16 cellular contexts compared by ENCODE assay signal in genomic region chr16:74771656-74772315, GRCh38. TPM values are rescaled to one million over a fixed set of nuclear protein-coding genes. Genes with fewer than 3 reads are reported as not detected.
DNase-seq lines count a peak whose midpoint lies in the region; ATAC-seq, FAIRE-seq and TF ChIP-seq lines count a peak whose summit lies in the region.
"Had no signal": no experiment of that assay in that cellular context is flagged by ENCODE, and none has a peak within 500 bp of the region (broad histone marks: within the 10 kb centered on the region; RNA-seq: fewer than 3 reads in every experiment).

No MANE protein-coding gene starts in this region.

- CTCF ChIA-PET in HepG2 (lab: Yijun Ruan, JAX; ENCODE audit: low intra/inter-chr PET ratio, low total read pairs) = no interaction called here

- peaks cover 6% of the 10 kb centered on the region; the same call in 1 of the 2 replicates for H3F3A ChIP-seq in GM23338 (replicated peaks; ENCODE audit: low read depth)

- peaks cover 24% of the 10 kb centered on the region for H3K4me1 ChIP-seq in HepG2 (ENCODE audit: insufficient read depth, low read length)
- peaks cover 10% of the 10 kb centered on the region for H3K4me1 ChIP-seq in effector memory CD4-positive, alpha-beta T cell (ENCODE audit: control insufficient read depth, insufficient read depth, low read length, poor library complexity, severe bottlenecking)
- peaks cover 9% of the 10 kb centered on the region for H3K4me1 ChIP-seq in GM23338 (ENCODE audit: insufficient read depth)

- WGBS in HepG2 (ENCODE audit: low lambda C conversion rate) = 18% methylated on average over 11 of the region's 11 CpGs

- no peaks in the 10 kb centered on the region for H3K9me3 Mint-ChIP-seq in GM23338
- H3K9me3 Mint-ChIP-seq: activated naive CD8-positive, alpha-beta T cell treated with anti-CD3 and anti-CD28 coated beads for 36 hours; natural killer cell had no signal

- H3K4me1 Mint-ChIP-seq in GM23338 = peaks cover 6% of the 10 kb centered on the region; the same call in 2 of the 3 replicates

- H4K20me1 ChIP-seq in HepG2 (ENCODE audit: insufficient read depth, low read length) (no peaks in the 10 kb centered on the region), GM23338 (replicated peaks; ENCODE audit: insufficient read depth) (no peaks in the 10 kb centered on the region; the same call in 1 of the 2 replicates)

- no peak overlapping the region for H2AFZ ChIP-seq in HepG2 (ENCODE audit: low read length)
- no peak overlapping the region for H2AFZ ChIP-seq in GM23338

- no peak overlapping the region for H3K4me2 ChIP-seq in HepG2 (ENCODE audit: low read depth, low read length)
- no peak overlapping the region for H3K4me2 ChIP-seq in GM23338

- POLR2A ChIA-PET in HepG2 (lab: Yijun Ruan, JAX) = no interaction called here

- no peak for TF ChIP-seq RAD21 in HepG2 (CRISPR knock-in tag; IDR thresholded peaks at IDR 0.05)

- H3K4me3 ChIP-seq in HepG2 (replicated peaks in 1 of 3; ENCODE audit: insufficient read depth in 1 of 3, low read depth in 2 of 3, low read length in 3 of 3) (no peak overlapping the region), GM23338 (no peak overlapping the region)
- H3K4me3 ChIP-seq in effector memory CD4-positive, alpha-beta T cell (ENCODE audit: insufficient read depth, low read depth, low read length, poor library complexity, severe bottlenecking) = no peak overlapping the region

- peaks cover 3 to 75% of the 10 kb centered on the region in 2 experiments; a peak in 4 of 5 replicates for H3K27me3 ChIP-seq in HepG2 (ENCODE audit: control insufficient read depth in 1 of 2, insufficient read depth in 2 of 2, low read length in 2 of 2)
- peaks cover 16% of the 10 kb centered on the region for H3K27me3 ChIP-seq in effector memory CD4-positive, alpha-beta T cell (replicated peaks; ENCODE audit: control insufficient read depth, insufficient read depth, low read length, poor library complexity, severe bottlenecking)
- peaks cover 17% of the 10 kb centered on the region for H3K27me3 ChIP-seq in GM23338 (ENCODE audit: insufficient read depth)

- H3K27ac Mint-ChIP-seq in GM23338 = no peak overlapping the region
- H3K27ac Mint-ChIP-seq: activated CD4-positive, alpha-beta T cell treated with anti-CD3 and anti-CD28 coated beads for 36 hours; activated naive CD8-positive, alpha-beta T cell treated with anti-CD3 and anti-CD28 coated beads for 36 hours; natural killer cell had no signal

- H3K36me3 ChIP-seq in HepG2 (replicated peaks in 1 of 2; ENCODE audit: control insufficient read depth in 1 of 2, insufficient read depth in 2 of 2, low read length in 2 of 2) = no peaks in the 10 kb centered on the region
- H3K36me3 ChIP-seq in effector memory CD4-positive, alpha-beta T cell (ENCODE audit: control insufficient read depth, insufficient read depth, low read length) = no peaks in the 10 kb centered on the region
- H3K36me3 ChIP-seq in GM23338 (ENCODE audit: insufficient read depth) = 0 out of 2 replicates have a peak, but pooled peaks cover 3% of the 10 kb centered on the region

- in situ Hi-C loops in HepG2 (cut with HindIII; ENCODE audit: extremely low pct_ligation_motif_present, low pct_unique_long_range_greater_than_20kb) = no loop called here

- no peak overlapping the region for H3K4me3 Mint-ChIP-seq in GM23338
- H3K4me3 Mint-ChIP-seq: activated CD4-positive, alpha-beta T cell treated with anti-CD3 and anti-CD28 coated beads for 36 hours; activated naive CD8-positive, alpha-beta T cell treated with anti-CD3 and anti-CD28 coated beads for 36 hours; natural killer cell had no signal

- TF ChIP-seq EP300 in HepG2 (IDR thresholded peaks at IDR 0.05; ENCODE audit: low read depth in 2 of 2, low read length in 2 of 2) (no peak), HepG2 (CRISPR knock-in tag; IDR thresholded peaks at IDR 0.05; ENCODE audit: borderline replicate concordance) (no peak)

- no peak for TF ChIP-seq POLR2A in HepG2 (IDR thresholded peaks at IDR 0.05; ENCODE audit: insufficient read depth in 1 of 2, low read depth in 2 of 2, low read length in 2 of 2)

- no peaks in the 10 kb centered on the region for H3K9me3 ChIP-seq in HepG2 (ENCODE audit: low read length)
- H3K9me3 ChIP-seq in effector memory CD4-positive, alpha-beta T cell (ENCODE audit: control insufficient read depth, low read length) = no peaks in the 10 kb centered on the region

- no peaks in the 10 kb centered on the region for H3K36me3 Mint-ChIP-seq in GM23338 (ENCODE audit: low read depth)
- H3K36me3 Mint-ChIP-seq: activated naive CD8-positive, alpha-beta T cell treated with anti-CD3 and anti-CD28 coated beads for 36 hours; natural killer cell had no signal

- no peak overlapping the region for H3K9ac ChIP-seq in HepG2 (ENCODE audit: insufficient read depth, low read depth, low read length)

- no peak for FAIRE-seq in HepG2 (lab: Jason Lieb, UNC)

- DNase-seq in mesenteric fat pad (ENCODE audit: low spot score) = peak; percentile 72
- no peak for DNase-seq in HepG2 (ENCODE audit: low spot score)
- DNase-seq in effector memory CD4-positive, alpha-beta T cell = no peak
- no peak for DNase-seq in GM23338 (ENCODE audit: low spot score)
- no peak for DNase-seq in NCI-H774 (lab: John Stamatoyannopoulos, UW)
- DNase-seq: activated CD4-positive, alpha-beta T cell treated with anti-CD3 and anti-CD28 coated beads for 36 hours; activated naive CD8-positive, alpha-beta T cell treated with anti-CD3 and anti-CD28 coated beads for 36 hours; natural killer cell; NCI-H1105; stimulated activated CD4-positive, alpha-beta T cell treated with anti-CD3 and anti-CD28 coated beads, Interleukin-15, amount 100 ng/mL, for 24 hours had no signal

- BruUV-seq in HepG2 (replicated peaks; lab: Mats Ljungman, UMichigan) = no TSS peak

- intact Hi-C loops in HepG2 (cut with micrococcal nuclease; ENCODE audit: unreplicated experiment) = no loop called here

- peaks cover 38% of the 10 kb centered on the region for H3K27me3 Mint-ChIP-seq in GM23338 (ENCODE audit: insufficient read depth, low read depth, poor library complexity)

- ATAC-seq in GM18868 (IDR thresholded peaks at IDR 0.05; ENCODE audit: unreplicated experiment) (peak; percentile 76), GM21529 (IDR thresholded peaks at IDR 0.05; ENCODE audit: unreplicated experiment) (peak; percentile 73), HG03159 (IDR thresholded peaks at IDR 0.05; ENCODE audit: unreplicated experiment) (peak; percentile 55), HepG2 (no peak), GM23338 (no peak)
- ATAC-seq: activated CD4-positive, alpha-beta T cell treated with anti-CD3 and anti-CD28 coated beads for 36 hours; natural killer cell; Panc1 had no signal

- H3K79me2 ChIP-seq in HepG2 (ENCODE audit: insufficient read depth, low read length) (no peaks in the 10 kb centered on the region), GM23338 (replicated peaks; ENCODE audit: insufficient read depth) (no peaks in the 10 kb centered on the region)

- TF ChIP-seq CTCF in HepG2 (CRISPR knock-in tag; IDR thresholded peaks at IDR 0.05) = no peak
- no peak for TF ChIP-seq CTCF in GM23338 (conservative IDR thresholded peaks at IDR 0.05; ENCODE audit: low read depth in 2 of 2)

- H3K27ac ChIP-seq in HepG2 (ENCODE audit: extremely low read length, insufficient read depth, low read length) = no peak overlapping the region
- H3K27ac ChIP-seq in effector memory CD4-positive, alpha-beta T cell (ENCODE audit: insufficient read depth, low read length, poor library complexity, severe bottlenecking) = no peak overlapping the region
- H3K27ac ChIP-seq in GM23338 (ENCODE audit: low read depth) = no peak overlapping the region

- no peaks in the 10 kb centered on the region for H3K9me2 ChIP-seq in GM23338 (ENCODE audit: insufficient read depth)

TF ChIP-seq in HepG2, 621 proteins besides CTCF, POLR2A, EP300 and RAD21 (continues in another document):
- no peak for TF ChIP-seq U2AF1 (optimal IDR thresholded peaks at IDR 0.05; ENCODE audit: low read depth, low read length)
- no peak for TF ChIP-seq MAZ (IDR thresholded peaks at IDR 0.05; ENCODE audit: borderline replicate concordance, low read depth, low read length)
- TF ChIP-seq MAZ (CRISPR knock-in tag; IDR thresholded peaks at IDR 0.05; ENCODE audit: low read depth) = no peak
- TF ChIP-seq CCDC6 (CRISPR knock-in tag; IDR thresholded peaks at IDR 0.05) = no peak

TF ChIP-seq in GM23338, 12 proteins besides CTCF, POLR2A, EP300 and RAD21 (continues in another document):
- no peak for TF ChIP-seq NANOG (IDR thresholded peaks at IDR 0.05; ENCODE audit: borderline replicate concordance)

RNA-seq across cellular contexts. Expression of gene FA2H, which starts 2.8 kb away (rescaled TPM):
- total RNA-seq in mesenteric fat pad (not detected), HepG2 (2016; rRNA removed; fragmentation: Illumina TruSeq; extraction: Trizol) (not detected in 2 replicates)
- not detected in 2 replicates for total RNA-seq in HepG2 (2016; cell fraction: cytosol; rRNA removed; fragmentation: Illumina TruSeq; extraction: Trizol; ENCODE audit: low read depth)
- not detected in 2 replicates for total RNA-seq in HepG2 (2016; cell fraction: insoluble cytoplasmic fraction; rRNA removed; fragmentation: Illumina TruSeq; extraction: Trizol)
- not detected in 2 replicates for total RNA-seq in HepG2 (2016; cell fraction: membrane; rRNA removed; fragmentation: Illumina TruSeq; extraction: Trizol)
- total RNA-seq in HepG2 (2016; cell fraction: nucleus; rRNA removed; fragmentation: Illumina TruSeq; extraction: Trizol) = not detected in 2 replicates
- polyA plus RNA-seq in HepG2 (2011; rRNA removed) (0.09 and 0.20 TPM in 2 replicates), GM23338 (2016; fragmentation: Nextera tagmentation; extraction: Ambion mirVana) (3.8 and 5.7 TPM in 2 replicates)
- 0.03 TPM in 1 of 2 replicates, not detected in the other for polyA plus RNA-seq in HepG2 (2011; cell fraction: cytosol; rRNA removed)
- polyA plus RNA-seq in HepG2 (2011; cell fraction: nucleus; rRNA removed) = 0.05 TPM in 1 of 2 replicates, not detected in the other
- polyA plus RNA-seq in HepG2 (2012) = 0.07 TPM in 1 of 2 replicates, not detected in the other
- polyA plus RNA-seq in HepG2 (2016; cell fraction: cytosol; fragmentation: Illumina TruSeq; extraction: Trizol; ENCODE audit: low read depth) = not detected in 2 replicates
- 0.11 TPM in 1 of 2 replicates, not detected in the other for polyA plus RNA-seq in HepG2 (2016; cell fraction: insoluble cytoplasmic fraction; fragmentation: Illumina TruSeq; extraction: Trizol; ENCODE audit: low read depth)
- polyA plus RNA-seq in HepG2 (2016; cell fraction: membrane; fragmentation: Illumina TruSeq; extraction: Trizol; ENCODE audit: low read depth) = not detected in 2 replicates
- polyA plus RNA-seq in HepG2 (2016; cell fraction: nucleus; fragmentation: Illumina TruSeq; extraction: Trizol; ENCODE audit: insufficient read depth, low read depth) = 0.38 TPM in 1 of 2 replicates, not detected in the other
- polyA minus RNA-seq in HepG2 (2011; rRNA and poly(A)+ RNA removed; ENCODE audit: low replicate concordance) = 42.8 TPM in 1 of 2 replicates, not detected in the other
- 0.35 TPM in 1 of 2 replicates, not detected in the other for polyA minus RNA-seq in HepG2 (2011; cell fraction: cytosol; rRNA and poly(A)+ RNA removed)
- polyA minus RNA-seq in HepG2 (2011; cell fraction: nucleus; rRNA and poly(A)+ RNA removed) = not detected in 2 replicates
- total RNA-seq in GM23338 (2014; rRNA removed; shearing (Covaris generic)) = 5.7 and 6.3 TPM in 2 replicates
- total RNA-seq: activated CD4-positive, alpha-beta T cell treated with anti-CD3 and anti-CD28 coated beads for 36 hours; activated naive CD8-positive, alpha-beta T cell treated with anti-CD3 and anti-CD28 coated beads for 36 hours; Daoy; subcutaneous adipose tissue had no signal

Comparison
In these comparisons a context has a peak if more than half of its experiments do, and no peak if none do; other contexts are left out.
1. ATAC-seq: peak in GM18868 (single experiment), GM21529 (single experiment) and HG03159 (single experiment); none in HepG2 (single experiment) and GM23338 (single experiment).